17 cellular contexts compared by ENCODE assay signal in the genomic region with DNA sequence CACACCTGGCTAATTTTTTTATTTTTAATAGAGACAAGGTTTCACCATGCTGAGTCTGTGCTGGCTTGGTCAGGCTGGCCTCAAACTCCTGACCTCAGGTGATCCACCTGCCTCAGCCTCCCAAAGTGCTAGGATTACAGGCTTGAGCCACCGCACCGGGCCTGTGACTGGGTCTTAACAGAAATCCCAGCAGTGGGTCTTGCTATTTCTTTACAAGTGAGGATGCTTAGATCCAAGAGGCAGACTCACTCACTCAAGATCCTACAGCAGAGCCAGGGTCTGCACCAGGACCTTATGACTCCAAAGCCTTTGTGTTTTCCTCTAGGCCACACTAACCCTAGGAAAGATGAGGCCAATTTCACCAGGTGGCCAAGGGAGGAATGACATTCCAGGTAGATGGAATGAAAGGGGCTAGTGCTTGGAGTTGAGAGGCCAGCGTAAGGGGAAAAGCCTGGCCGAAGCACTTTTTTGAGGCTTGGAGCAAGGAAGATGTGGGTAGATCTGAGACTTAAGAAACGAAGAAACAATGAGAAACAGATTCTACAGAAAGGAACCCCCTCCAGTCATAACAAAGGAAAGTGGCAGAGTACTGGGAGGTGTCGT. TPM values are rescaled to one million over a fixed set of nuclear protein-coding genes. Genes with fewer than 3 reads are reported as not detected.
DNase-seq lines count a peak whose midpoint lies in the region; ATAC-seq, FAIRE-seq and TF ChIP-seq lines count a peak whose summit lies in the region.
"Had no signal": no experiment of that assay in that cellular context is flagged by ENCODE, and none has a peak within 500 bp of the region (broad histone marks: within the 10 kb centered on the region; RNA-seq: fewer than 3 reads in every experiment).

No MANE protein-coding gene starts in this region.

- POLR2A ChIA-PET in HepG2 (lab: Yijun Ruan, JAX), result no interaction called here

- no peak overlapping the region for H3K4me2 ChIP-seq in HepG2 (ENCODE audit: low read depth, low read length)

- no peaks in the 10 kb centered on the region for H3K36me3 ChIP-seq in right atrium auricular region
- no peaks in the 10 kb centered on the region for H3K36me3 ChIP-seq in left ventricle myocardium inferior
- H3K36me3 ChIP-seq in HepG2 (replicated peaks in 1 of 2; ENCODE audit: control insufficient read depth in 1 of 2, insufficient read depth in 2 of 2, low read length in 2 of 2), result no peaks in the 10 kb centered on the region
- no peaks in the 10 kb centered on the region for H3K36me3 ChIP-seq in aorta (ENCODE audit: control insufficient read depth in 1 of 2, insufficient read depth in 2 of 2, low read length in 1 of 2)
- H3K36me3 ChIP-seq: prostate gland, SJSA1 had no signal

- 40% methylated on average over 6 of the region's 6 CpGs for WGBS in HepG2 (ENCODE audit: low lambda C conversion rate)
- 90 to 94% methylated on average over 6 of the region's 6 CpGs for WGBS in aorta, 2 donors

- TF ChIP-seq EP300 in HepG2 (IDR thresholded peaks at IDR 0.05; ENCODE audit: low read depth in 2 of 2, low read length in 2 of 2) (no peak), HepG2 (CRISPR knock-in tag; IDR thresholded peaks at IDR 0.05; ENCODE audit: borderline replicate concordance) (no peak)

- H3K27me3 ChIP-seq in right atrium auricular region (no peaks in the 10 kb centered on the region), left ventricle myocardium inferior (ENCODE audit: low read depth) (no peaks in the 10 kb centered on the region), HepG2 (ENCODE audit: control insufficient read depth in 1 of 2, insufficient read depth in 2 of 2, low read length in 2 of 2) (peaks cover 4 to 33% of the 10 kb centered on the region in 2 experiments; a peak in 4 of 5 replicates), aorta (ENCODE audit: control insufficient read depth in 1 of 2, insufficient read depth in 2 of 2, low read length in 1 of 2) (no peaks in the 10 kb centered on the region)
- H3K27me3 ChIP-seq: SJSA1 had no signal

- in situ Hi-C loops in HepG2 (cut with HindIII; ENCODE audit: extremely low pct_ligation_motif_present, low pct_unique_long_range_greater_than_20kb), result no loop called here

- H3K27ac ChIP-seq in right atrium auricular region, result no peak overlapping the region
- H3K27ac ChIP-seq in left ventricle myocardium inferior (replicated peaks), result no peak overlapping the region
- H3K27ac ChIP-seq in HepG2 (ENCODE audit: extremely low read length, insufficient read depth, low read length), result no peak overlapping the region
- H3K27ac ChIP-seq in aorta (ENCODE audit: low read depth in 1 of 2, low read length in 2 of 2), result no peak overlapping the region
- H3K27ac ChIP-seq: epithelial cell of prostate, prostate gland, SJSA1 had no signal

- intact Hi-C loops in left ventricle myocardium inferior (cut with micrococcal nuclease) (no loop called here), HepG2 (cut with micrococcal nuclease; ENCODE audit: unreplicated experiment) (loop anchor here (5.0 to 10.0 kb wide), 2 partner anchors 35 to 58 kb away; no protein-coding TSS in a partner anchor), aorta (cut with DNase I) (no loop called here)

- H3K4me1 ChIP-seq in right atrium auricular region (peaks cover 0 to 16% of the 10 kb centered on the region in 2 donors), left ventricle myocardium inferior (peaks cover 13% of the 10 kb centered on the region), HepG2 (ENCODE audit: insufficient read depth, low read length) (peaks cover 54% of the 10 kb centered on the region), aorta (ENCODE audit: control insufficient read depth in 1 of 2, insufficient read depth in 2 of 2, low read length in 2 of 2) (no peaks in the 10 kb centered on the region)

- no peak overlapping the region for H2AFZ ChIP-seq in HepG2 (ENCODE audit: low read length)

- no peak for TF ChIP-seq RAD21 in HepG2 (CRISPR knock-in tag; IDR thresholded peaks at IDR 0.05)

- no TSS peak for BruUV-seq in HepG2 (replicated peaks; lab: Mats Ljungman, UMichigan)

- TF ChIP-seq POLR2A in HepG2 (IDR thresholded peaks at IDR 0.05; ENCODE audit: insufficient read depth in 1 of 2, low read depth in 2 of 2, low read length in 2 of 2), result no peak

- no peak overlapping the region for H3K4me3 ChIP-seq in right atrium auricular region
- H3K4me3 ChIP-seq in left ventricle myocardium inferior, result no peak overlapping the region
- no peak overlapping the region for H3K4me3 ChIP-seq in HepG2 (replicated peaks in 1 of 3; ENCODE audit: insufficient read depth in 1 of 3, low read depth in 2 of 3, low read length in 3 of 3)
- no peak overlapping the region for H3K4me3 ChIP-seq in aorta (ENCODE audit: low read length in 2 of 2)
- H3K4me3 ChIP-seq: prostate gland, SJSA1 had no signal

- no peaks in the 10 kb centered on the region for H4K20me1 ChIP-seq in HepG2 (ENCODE audit: insufficient read depth, low read length)

- peak; percentile 34 for DNase-seq in right atrium auricular region (ENCODE audit: low spot score)
- DNase-seq in left ventricle myocardium inferior, result no peak
- peak; percentile 17 to 18 for DNase-seq in activated T-cell treated with anti-CD3 and anti-CD28 coated beads, Interleukin-2, amount 50 U/mL, for 48 hours
- no peak for DNase-seq in HepG2 (ENCODE audit: low spot score)
- peak; percentile 5 to 25 for DNase-seq in aorta
- DNase-seq in DMS 273 treated with DMSO at 0.1 percent for 48 hours (lab: John Stamatoyannopoulos, UW), result no peak
- no peak for DNase-seq in UCSD-AML1 (lab: John Stamatoyannopoulos, UW; ENCODE audit: unreplicated experiment)
- DNase-seq: activated B cell treated with CpG ODN at 0.5 μM for 24 hours; activated naive CD4-positive, alpha-beta T cell; central memory CD4-positive, alpha-beta T cell; NCI-H2081 treated with DMSO at 0.1 percent for 48 hours had no signal

- no peaks in the 10 kb centered on the region for H3K79me2 ChIP-seq in HepG2 (ENCODE audit: insufficient read depth, low read length)

- no peak overlapping the region for H3K9ac ChIP-seq in HepG2 (ENCODE audit: insufficient read depth, low read depth, low read length)

- H3K9me3 ChIP-seq in right atrium auricular region (no peaks in the 10 kb centered on the region), left ventricle myocardium inferior (replicated peaks) (no peaks in the 10 kb centered on the region), HepG2 (ENCODE audit: low read length) (no peaks in the 10 kb centered on the region), aorta (ENCODE audit: control insufficient read depth, low read length) (no peaks in the 10 kb centered on the region)
- H3K9me3 ChIP-seq: prostate gland, SJSA1 had no signal

- FAIRE-seq in HepG2 (lab: Jason Lieb, UNC), result peak; percentile 85
- FAIRE-seq: GM12892, urothelium cell line had no signal

- peak; percentile 71 for ATAC-seq in HepG2
- no peak for ATAC-seq in aorta (ENCODE audit: low FRiP score)
- ATAC-seq in GM21515 (IDR thresholded peaks at IDR 0.05; ENCODE audit: unreplicated experiment), result no peak

- TF ChIP-seq CTCF in right atrium auricular region (IDR thresholded peaks at IDR 0.05) (no peak), left ventricle myocardium inferior (IDR thresholded peaks at IDR 0.05; ENCODE audit: borderline replicate concordance) (no peak), HepG2 (CRISPR knock-in tag; IDR thresholded peaks at IDR 0.05) (no peak; the same call in 1 of the 2 replicates)

- CTCF ChIA-PET in HepG2 (lab: Yijun Ruan, JAX; ENCODE audit: low intra/inter-chr PET ratio, low total read pairs), result no interaction called here

RNA-seq across cellular contexts. Expression of a gene that starts 5.7 kb away (rescaled TPM):
- total RNA-seq in right atrium auricular region (10 to 100 TPM; 16.9 to 51.2 TPM), left ventricle myocardium inferior (16.7 TPM), HepG2 (2016; rRNA removed; fragmentation: Illumina TruSeq; extraction: Trizol) (4.1 and 4.5 TPM in 2 replicates), aorta (10 to 100 TPM; 42.1 to 63.2 TPM)
- total RNA-seq in HepG2 (2016; cell fraction: cytosol; rRNA removed; fragmentation: Illumina TruSeq; extraction: Trizol; ENCODE audit: low read depth), result 1.5 and 1.6 TPM in 2 replicates
- 2.4 and 3.2 TPM in 2 replicates for total RNA-seq in HepG2 (2016; cell fraction: insoluble cytoplasmic fraction; rRNA removed; fragmentation: Illumina TruSeq; extraction: Trizol)
- 3.5 and 3.6 TPM in 2 replicates for total RNA-seq in HepG2 (2016; cell fraction: membrane; rRNA removed; fragmentation: Illumina TruSeq; extraction: Trizol)
- total RNA-seq in HepG2 (2016; cell fraction: nucleus; rRNA removed; fragmentation: Illumina TruSeq; extraction: Trizol), result 3.1 and 4.2 TPM in 2 replicates
- polyA plus RNA-seq in HepG2 (2011; rRNA removed) (1.2 and 1.4 TPM in 2 replicates), aorta (10 to 100 TPM; 10.9 to 20.8 TPM)
- polyA plus RNA-seq in HepG2 (2011; cell fraction: cytosol; rRNA removed), result 1.3 and 1.4 TPM in 2 replicates
- polyA plus RNA-seq in HepG2 (2011; cell fraction: nucleus; rRNA removed), result 3.3 and 3.4 TPM in 2 replicates
- 3.9 and 7.9 TPM in 2 replicates for polyA plus RNA-seq in HepG2 (2012)
- polyA plus RNA-seq in HepG2 (2016; cell fraction: cytosol; fragmentation: Illumina TruSeq; extraction: Trizol; ENCODE audit: low read depth), result 1.2 and 1.4 TPM in 2 replicates
- 2.4 and 3.3 TPM in 2 replicates for polyA plus RNA-seq in HepG2 (2016; cell fraction: insoluble cytoplasmic fraction; fragmentation: Illumina TruSeq; extraction: Trizol; ENCODE audit: low read depth)
- polyA plus RNA-seq in HepG2 (2016; cell fraction: membrane; fragmentation: Illumina TruSeq; extraction: Trizol; ENCODE audit: low read depth), result 2.4 and 2.5 TPM in 2 replicates
- 3.2 and 4.2 TPM in 2 replicates for polyA plus RNA-seq in HepG2 (2016; cell fraction: nucleus; fragmentation: Illumina TruSeq; extraction: Trizol; ENCODE audit: insufficient read depth, low read depth)
- polyA minus RNA-seq in HepG2 (2011; rRNA and poly(A)+ RNA removed; ENCODE audit: low replicate concordance), result 6.3 and 24.5 TPM in 2 replicates
- polyA minus RNA-seq in HepG2 (2011; cell fraction: cytosol; rRNA and poly(A)+ RNA removed), result 1.7 TPM in 2 replicates
- polyA minus RNA-seq in HepG2 (2011; cell fraction: nucleus; rRNA and poly(A)+ RNA removed), result 1.7 and 3.0 TPM in 2 replicates

RNA-seq across cellular contexts. Expression of a gene that starts 6.4 kb away (rescaled TPM):
- total RNA-seq in right atrium auricular region, result 10 to 100 TPM; 31.4 to 49.1 TPM
- 30.7 TPM for total RNA-seq in left ventricle myocardium inferior
- total RNA-seq in HepG2 (2016; rRNA removed; fragmentation: Illumina TruSeq; extraction: Trizol), result 17.2 and 21.0 TPM in 2 replicates
- total RNA-seq in HepG2 (2016; cell fraction: cytosol; rRNA removed; fragmentation: Illumina TruSeq; extraction: Trizol; ENCODE audit: low read depth), result 8.8 and 10.4 TPM in 2 replicates
- total RNA-seq in HepG2 (2016; cell fraction: insoluble cytoplasmic fraction; rRNA removed; fragmentation: Illumina TruSeq; extraction: Trizol), result 14.8 and 23.5 TPM in 2 replicates
- total RNA-seq in HepG2 (2016; cell fraction: membrane; rRNA removed; fragmentation: Illumina TruSeq; extraction: Trizol), result 13.7 and 14.6 TPM in 2 replicates
- total RNA-seq in HepG2 (2016; cell fraction: nucleus; rRNA removed; fragmentation: Illumina TruSeq; extraction: Trizol), result 21.1 and 22.8 TPM in 2 replicates
- polyA plus RNA-seq in HepG2 (2011; rRNA removed), result 42.8 and 44.8 TPM in 2 replicates
- 18.5 and 22.6 TPM in 2 replicates for polyA plus RNA-seq in HepG2 (2011; cell fraction: cytosol; rRNA removed)
- 110 and 115 TPM in 2 replicates for polyA plus RNA-seq in HepG2 (2011; cell fraction: nucleus; rRNA removed)
- 27.0 and 34.0 TPM in 2 replicates for polyA plus RNA-seq in HepG2 (2012)
- polyA plus RNA-seq in HepG2 (2016; cell fraction: cytosol; fragmentation: Illumina TruSeq; extraction: Trizol; ENCODE audit: low read depth), result 3.0 and 3.2 TPM in 2 replicates
- polyA plus RNA-seq in HepG2 (2016; cell fraction: insoluble cytoplasmic fraction; fragmentation: Illumina TruSeq; extraction: Trizol; ENCODE audit: low read depth), result 13.9 and 18.4 TPM in 2 replicates
- polyA plus RNA-seq in HepG2 (2016; cell fraction: membrane; fragmentation: Illumina TruSeq; extraction: Trizol; ENCODE audit: low read depth), result 8.2 and 9.4 TPM in 2 replicates
- 73.9 and 77.3 TPM in 2 replicates for polyA plus RNA-seq in HepG2 (2016; cell fraction: nucleus; fragmentation: Illumina TruSeq; extraction: Trizol; ENCODE audit: insufficient read depth, low read depth)
- polyA minus RNA-seq in HepG2 (2011; rRNA and poly(A)+ RNA removed; ENCODE audit: low replicate concordance), result 35.0 and 59.1 TPM in 2 replicates
- 14.9 and 16.6 TPM in 2 replicates for polyA minus RNA-seq in HepG2 (2011; cell fraction: cytosol; rRNA and poly(A)+ RNA removed)
- 36.8 and 37.1 TPM in 2 replicates for polyA minus RNA-seq in HepG2 (2011; cell fraction: nucleus; rRNA and poly(A)+ RNA removed)
- 100 to 1,000 TPM in 1 of 2 donors, 10 to 100 TPM in 1; 78.0 to 106 TPM for total RNA-seq in aorta
- 10 to 100 TPM; 18.0 to 54.6 TPM for polyA plus RNA-seq in aorta

Comparison
In these comparisons a context has a peak if more than half of its experiments do, and no peak if none do; other contexts are left out.
1. DNase-seq: peak in right atrium auricular region (single experiment), activated T-cell treated with anti-CD3 and anti-CD28 coated beads, Interleukin-2, amount 50 U/mL, for 48 hours (2 of 2) and aorta (2 of 2); none in left ventricle myocardium inferior (single experiment), HepG2 (single experiment), DMS 273 treated with DMSO at 0.1 percent for 48 hours (single experiment) and UCSD-AML1 (single experiment).